ENCODE assay signal across 14 cellular contexts in the genomic region with DNA sequence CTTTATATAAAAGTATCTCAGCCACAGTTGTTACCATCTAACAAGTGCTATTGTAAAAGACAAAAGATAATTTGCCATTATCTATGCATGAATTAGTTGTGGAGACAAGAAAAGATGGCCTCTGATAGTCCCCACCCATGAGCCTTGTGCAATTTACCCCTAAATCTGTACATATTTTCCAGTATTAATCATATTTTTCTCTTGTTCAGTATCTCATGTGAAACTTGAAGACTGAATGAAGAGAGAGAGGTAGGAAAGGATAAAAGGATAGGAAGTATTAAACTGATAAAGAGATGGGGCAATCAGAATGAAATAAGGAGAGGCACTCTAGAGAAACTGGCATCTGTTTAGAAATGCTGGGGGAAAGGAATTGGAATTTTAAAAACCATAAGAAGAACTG. TPM values are rescaled to one million over a fixed set of nuclear protein-coding genes. Genes with fewer than 3 reads are reported as not detected.
DNase-seq lines count a peak whose midpoint lies in the region; ATAC-seq and TF ChIP-seq lines count a peak whose summit lies in the region.
"Had no signal": no experiment of that assay in that cellular context is flagged by ENCODE, and none has a peak within 500 bp of the region (broad histone marks: within the 10 kb centered on the region; RNA-seq: fewer than 3 reads in every experiment).

No MANE protein-coding gene starts in this region.

- peaks cover 33% of the 10 kb centered on the region for H3K4me1 Mint-ChIP-seq in stimulated activated naive CD8-positive, alpha-beta T cell treated with anti-CD3 and anti-CD28 coated beads, Interleukin-15, Interleukin-2, amounts not matched to agents 100 ng/mL and 50 ng/mL, for 24 hours (ENCODE audit: low read depth)
- H3K4me1 Mint-ChIP-seq in activated naive CD8-positive, alpha-beta T cell treated with anti-CD3 and anti-CD28 coated beads for 36 hours, result peaks cover 25% of the 10 kb centered on the region
- H3K4me1 Mint-ChIP-seq in neural progenitor cell, result peaks cover 9% of the 10 kb centered on the region

- intact Hi-C loops in right cardiac atrium (cut with DNase I), result loop anchor here in 1 of 4 donors (10.0 kb wide), 1 partner anchor 95 kb away; no protein-coding TSS in a partner anchor

- H3K9me3 Mint-ChIP-seq in stimulated activated naive CD8-positive, alpha-beta T cell treated with anti-CD3 and anti-CD28 coated beads, Interleukin-15, Interleukin-2, amounts not matched to agents 100 ng/mL and 50 ng/mL, for 24 hours, result peaks cover 4% of the 10 kb centered on the region
- H3K9me3 Mint-ChIP-seq in activated naive CD8-positive, alpha-beta T cell treated with anti-CD3 and anti-CD28 coated beads for 36 hours, result peaks cover 2% of the 10 kb centered on the region
- H3K9me3 Mint-ChIP-seq in neural progenitor cell, result no peaks in the 10 kb centered on the region

- peak overlapping the region; percentile 59 for H3K4me3 ChIP-seq in right cardiac atrium (ENCODE audit: low read length)
- no peak overlapping the region for H3K4me3 ChIP-seq in neural progenitor cell
- H3K4me3 ChIP-seq: SK-N-MC had no signal

- no peak overlapping the region for H3K4me3 Mint-ChIP-seq in stimulated activated naive CD8-positive, alpha-beta T cell treated with anti-CD3 and anti-CD28 coated beads, Interleukin-15, Interleukin-2, amounts not matched to agents 100 ng/mL and 50 ng/mL, for 24 hours
- no peak overlapping the region for H3K4me3 Mint-ChIP-seq in activated naive CD8-positive, alpha-beta T cell treated with anti-CD3 and anti-CD28 coated beads for 36 hours
- H3K4me3 Mint-ChIP-seq in neural progenitor cell, result no peak overlapping the region

- H4K20me1 ChIP-seq in neural progenitor cell (ENCODE audit: low read depth), result no peaks in the 10 kb centered on the region

- no peaks in the 10 kb centered on the region for H3K27me3 Mint-ChIP-seq in stimulated activated naive CD8-positive, alpha-beta T cell treated with anti-CD3 and anti-CD28 coated beads, Interleukin-15, Interleukin-2, amounts not matched to agents 100 ng/mL and 50 ng/mL, for 24 hours
- H3K27me3 Mint-ChIP-seq in activated naive CD8-positive, alpha-beta T cell treated with anti-CD3 and anti-CD28 coated beads for 36 hours, result no peaks in the 10 kb centered on the region
- H3K27me3 Mint-ChIP-seq in neural progenitor cell (ENCODE audit: insufficient read depth, low read depth), result peaks cover 2% of the 10 kb centered on the region

- H3F3A ChIP-seq in neural progenitor cell (ENCODE audit: low read depth), result no peaks in the 10 kb centered on the region

- H3K36me3 Mint-ChIP-seq in stimulated activated naive CD8-positive, alpha-beta T cell treated with anti-CD3 and anti-CD28 coated beads, Interleukin-15, Interleukin-2, amounts not matched to agents 100 ng/mL and 50 ng/mL, for 24 hours (ENCODE audit: low read depth), result no peaks in the 10 kb centered on the region
- H3K36me3 Mint-ChIP-seq in activated naive CD8-positive, alpha-beta T cell treated with anti-CD3 and anti-CD28 coated beads for 36 hours, result no peaks in the 10 kb centered on the region
- no peaks in the 10 kb centered on the region for H3K36me3 Mint-ChIP-seq in neural progenitor cell

- peaks cover 2% of the 10 kb centered on the region for H3K4me1 ChIP-seq in right cardiac atrium (ENCODE audit: control insufficient read depth, insufficient read depth, low read length)
- H3K4me1 ChIP-seq in neural progenitor cell, result no peaks in the 10 kb centered on the region

- peak overlapping the region; percentile 13 for H3K27ac Mint-ChIP-seq in stimulated activated naive CD8-positive, alpha-beta T cell treated with anti-CD3 and anti-CD28 coated beads, Interleukin-15, Interleukin-2, amounts not matched to agents 100 ng/mL and 50 ng/mL, for 24 hours
- peak overlapping the region; percentile 70 for H3K27ac Mint-ChIP-seq in activated naive CD8-positive, alpha-beta T cell treated with anti-CD3 and anti-CD28 coated beads for 36 hours
- H3K27ac Mint-ChIP-seq in neural progenitor cell, result no peak overlapping the region

- no peak overlapping the region for H3K27ac ChIP-seq in right cardiac atrium (ENCODE audit: low read length)
- no peak overlapping the region for H3K27ac ChIP-seq in neural progenitor cell
- H3K27ac ChIP-seq: epithelial cell of prostate, SK-N-MC had no signal

- no peaks in the 10 kb centered on the region for H3K79me2 ChIP-seq in neural progenitor cell (ENCODE audit: low read depth)

- no peak for DNase-seq in stimulated activated naive CD8-positive, alpha-beta T cell treated with anti-CD3 and anti-CD28 coated beads, Interleukin-15, Interleukin-2, amounts not matched to agents 100 U/mL and 50 U/mL, for 24 hours
- no peak for DNase-seq in activated naive CD8-positive, alpha-beta T cell treated with anti-CD3 and anti-CD28 coated beads for 36 hours
- DNase-seq in right cardiac atrium (no peak), dedifferentiated amniotic fluid mesenchymal stem cell (ENCODE audit: extremely low spot score) (no peak), neural progenitor cell (ENCODE audit: low spot score) (no peak)
- no peak for DNase-seq in activated effector memory CD4-positive, alpha-beta T cell treated with anti-CD3 and anti-CD28 coated beads, Interleukin-2, amount 50 U/mL, for 16 hours
- DNase-seq: NCI-H1417 treated with DMSO at 0.1 percent for 48 hours; NCI-H82; stimulated activated CD8-positive, alpha-beta memory T cell treated with anti-CD3 and anti-CD28 coated beads, Interleukin-4, amount 100 ng/mL, for 48 hours had no signal

- no peak for ATAC-seq in stimulated activated naive CD8-positive, alpha-beta T cell treated with anti-CD3 and anti-CD28 coated beads, Interleukin-15, Interleukin-2, amounts not matched to agents 100 U/mL and 50 U/mL, for 24 hours
- ATAC-seq in right cardiac atrium, result no peak
- ATAC-seq in HG03354 (IDR thresholded peaks at IDR 0.05; ENCODE audit: poor library complexity, severe bottlenecking, unreplicated experiment), result no peak

- no peak overlapping the region for H3K4me2 ChIP-seq in neural progenitor cell

- no peaks in the 10 kb centered on the region for H3K36me3 ChIP-seq in neural progenitor cell

- H3K27me3 ChIP-seq in right cardiac atrium (ENCODE audit: control insufficient read depth, insufficient read depth) (no peaks in the 10 kb centered on the region), neural progenitor cell (no peaks in the 10 kb centered on the region)

- H3K9me3 ChIP-seq in right cardiac atrium (ENCODE audit: control insufficient read depth, low read length) (no peaks in the 10 kb centered on the region), neural progenitor cell (ENCODE audit: low read depth) (no peaks in the 10 kb centered on the region)

- no peak for TF ChIP-seq CTCF in neural progenitor cell (IDR thresholded peaks at IDR 0.05)

- no peak overlapping the region for H2AFZ ChIP-seq in neural progenitor cell (replicated peaks)

- H3K9ac ChIP-seq in neural progenitor cell, result no peak overlapping the region

RNA-seq across cellular contexts. Expression of a gene that starts 3.7 kb away (rescaled TPM):
- not detected for total RNA-seq in activated naive CD8-positive, alpha-beta T cell treated with anti-CD3 and anti-CD28 coated beads for 36 hours
- total RNA-seq in right cardiac atrium (100 to 1,000 TPM; 506 to 683 (median 614) TPM), neural progenitor cell (ENCODE audit: low replicate concordance) (not detected in 2 replicates)
- 709 TPM for polyA plus RNA-seq in right cardiac atrium
- polyA plus RNA-seq: neural cell had no signal

Comparison
In these comparisons a context has a peak if more than half of its experiments do, and no peak if none do; other contexts are left out.
1. RNA of a gene that starts 3.7 kb away (total RNA-seq): 506 to 683 TPM in right cardiac atrium; not detected in activated naive CD8-positive, alpha-beta T cell treated with anti-CD3 and anti-CD28 coated beads for 36 hours and not detected in neural progenitor cell; every median in the first group is over 100 times any median in the second.